In the genomic region with DNA sequence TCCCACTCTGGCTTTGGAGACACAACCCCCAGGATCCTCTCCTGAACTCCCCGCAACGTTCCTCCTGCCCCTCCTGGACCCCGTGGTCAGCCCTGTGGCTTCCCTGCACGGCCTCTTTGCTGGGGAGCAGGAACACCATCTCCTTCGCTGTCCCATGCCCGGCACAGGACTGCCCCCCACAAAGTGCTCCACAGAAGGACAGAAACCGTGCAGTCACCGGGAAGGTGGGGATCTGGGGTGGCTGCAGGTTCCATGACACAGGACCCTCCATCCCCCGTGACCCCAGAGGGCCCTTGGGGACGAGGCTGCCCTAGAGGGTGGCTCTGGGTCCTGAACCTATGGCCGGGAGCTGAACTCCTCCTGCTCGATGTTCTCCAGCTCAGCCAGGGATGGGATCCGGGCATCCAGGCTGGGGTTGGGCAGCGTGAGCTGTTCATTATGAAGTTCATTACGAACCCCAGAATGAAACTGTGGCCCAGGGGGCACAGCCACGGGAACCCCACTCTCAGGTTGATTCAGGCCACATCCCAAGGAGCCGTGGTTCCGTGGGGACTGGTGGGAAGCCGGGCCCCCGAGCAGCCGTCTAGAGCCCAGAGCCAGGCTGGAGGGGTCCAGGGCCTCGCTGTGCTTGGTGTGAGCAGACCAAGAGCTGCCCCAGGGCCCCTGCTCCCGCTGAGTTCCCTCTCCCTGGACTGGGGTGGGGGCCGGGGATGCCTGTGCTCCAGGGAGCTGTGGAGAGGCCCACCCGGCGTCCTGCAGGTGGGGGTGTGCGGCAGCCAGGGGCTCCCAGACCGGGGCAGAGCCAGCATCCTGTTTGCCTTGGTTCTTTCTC, we compare ENCODE assay signal across 18 cellular contexts. TPM values are rescaled to one million over a fixed set of nuclear protein-coding genes. Genes with fewer than 3 reads are reported as not detected.
A peak's percentile ranks its signal among the peaks of the same experiment; 100 is the strongest.
DNase-seq lines count a peak whose midpoint lies in the region; ATAC-seq and TF ChIP-seq lines count a peak whose summit lies in the region.
"Had no signal": no experiment of that assay in that cellular context is flagged by ENCODE, and none has a peak within 500 bp of the region (broad histone marks: within the 10 kb centered on the region; RNA-seq: fewer than 3 reads in every experiment).

No MANE protein-coding gene starts in this region.

- H3K9me3 ChIP-seq in right cardiac atrium (ENCODE audit: control insufficient read depth, low read length) = no peaks in the 10 kb centered on the region
- no peaks in the 10 kb centered on the region for H3K9me3 ChIP-seq in aorta (ENCODE audit: control insufficient read depth, low read length)
- H3K9me3 ChIP-seq: HAP-1 had no signal

- H3K27me3 ChIP-seq in right cardiac atrium (ENCODE audit: control insufficient read depth, insufficient read depth) = no peaks in the 10 kb centered on the region
- H3K27me3 ChIP-seq in aorta (ENCODE audit: control insufficient read depth in 1 of 2, insufficient read depth in 2 of 2, low read length in 1 of 2) = no peaks in the 10 kb centered on the region

- no peak overlapping the region for H3K27ac Mint-ChIP-seq in activated CD8-positive, alpha-beta memory T cell treated with anti-CD3 and anti-CD28 coated beads, Interleukin-2, amount 10 ng/mL, durations not matched to agents 7 days and 5 days
- H3K27ac Mint-ChIP-seq: CD14-positive monocyte had no signal

- H3K4me3 Mint-ChIP-seq in activated CD8-positive, alpha-beta memory T cell treated with anti-CD3 and anti-CD28 coated beads, Interleukin-2, amount 10 ng/mL, durations not matched to agents 7 days and 5 days = no peak overlapping the region
- H3K4me3 Mint-ChIP-seq: CD14-positive monocyte had no signal

- 67% methylated on average over 28 of the region's 28 CpGs for WGBS in right cardiac atrium
- 60 to 66% methylated on average over 27 to 28 of the region's 28 CpGs for WGBS in aorta, 2 donors

- CTCF ChIA-PET in activated CD8-positive, alpha-beta memory T cell treated with anti-CD3 and anti-CD28 coated beads, Interleukin-2, amount 10 ng/mL, durations not matched to agents 7 days and 5 days (lab: Charles Lee) = no interaction called here

- no peaks in the 10 kb centered on the region for H3K4me1 Mint-ChIP-seq in activated CD8-positive, alpha-beta memory T cell treated with anti-CD3 and anti-CD28 coated beads, Interleukin-2, amount 10 ng/mL, durations not matched to agents 7 days and 5 days
- H3K4me1 Mint-ChIP-seq: CD14-positive monocyte had no signal

- no peaks in the 10 kb centered on the region for H3K36me3 Mint-ChIP-seq in activated CD8-positive, alpha-beta memory T cell treated with anti-CD3 and anti-CD28 coated beads, Interleukin-2, amount 10 ng/mL, durations not matched to agents 7 days and 5 days
- H3K36me3 Mint-ChIP-seq: CD14-positive monocyte had no signal

- peaks cover 14% of the 10 kb centered on the region for H3K27me3 Mint-ChIP-seq in activated CD8-positive, alpha-beta memory T cell treated with anti-CD3 and anti-CD28 coated beads, Interleukin-2, amount 10 ng/mL, durations not matched to agents 7 days and 5 days

- no peaks in the 10 kb centered on the region for H3K36me3 ChIP-seq in aorta (ENCODE audit: control insufficient read depth in 1 of 2, insufficient read depth in 2 of 2, low read length in 1 of 2)
- H3K36me3 ChIP-seq: HAP-1 had no signal

- DNase-seq in right cardiac atrium (peak; percentile 5 to 44 (median 13)), cardiac septum (ENCODE audit: low spot score) (no peak), left colon (peak in 1 of 2 donors; percentile 16), aorta (peak; percentile 21 to 57), NCI-H510A (lab: John Stamatoyannopoulos, UW) (no peak)
- DNase-seq in stimulated activated CD4-positive, alpha-beta T cell treated with anti-CD3 and anti-CD28 coated beads, Interleukin-2, amount 100 ng/mL, for 24 hours = no peak
- DNase-seq in activated CD8-positive, alpha-beta memory T cell treated with anti-CD3 and anti-CD28 coated beads, Interleukin-2, amount 10 ng/mL, durations not matched to agents 7 days and 5 days = no peak
- DNase-seq: EL, NCI-H2029, NCI-H2171, NCI-H446, PC-3 had no signal

- no peak for ATAC-seq in right cardiac atrium
- peak; percentile 0 for ATAC-seq in left colon
- no peak for ATAC-seq in aorta (ENCODE audit: low FRiP score)
- no peak for ATAC-seq in activated CD8-positive, alpha-beta memory T cell treated with anti-CD3 and anti-CD28 coated beads, Interleukin-2, amount 10 ng/mL, durations not matched to agents 7 days and 5 days
- ATAC-seq: PC-3 had no signal

- intact Hi-C loops in right cardiac atrium (cut with DNase I) = no loop called here
- intact Hi-C loops in cardiac septum (cut with DNase I) = no loop called here
- intact Hi-C loops in left colon (cut with DNase I, micrococcal nuclease) = no loop called here
- intact Hi-C loops in aorta (cut with DNase I) = no loop called here

- TF ChIP-seq CTCF in VCaP (conservative IDR thresholded peaks at IDR 0.05) = no peak

- no peaks in the 10 kb centered on the region for H3K9me3 Mint-ChIP-seq in activated CD8-positive, alpha-beta memory T cell treated with anti-CD3 and anti-CD28 coated beads, Interleukin-2, amount 10 ng/mL, durations not matched to agents 7 days and 5 days (ENCODE audit: low read depth)
- H3K9me3 Mint-ChIP-seq: CD14-positive monocyte had no signal

- H3K4me1 ChIP-seq in right cardiac atrium (ENCODE audit: control insufficient read depth, insufficient read depth, low read length) = no peaks in the 10 kb centered on the region
- H3K4me1 ChIP-seq in aorta (ENCODE audit: control insufficient read depth in 1 of 2, insufficient read depth in 2 of 2, low read length in 2 of 2) = no peaks in the 10 kb centered on the region
- H3K4me1 ChIP-seq: HAP-1 had no signal

- H3K27ac ChIP-seq in right cardiac atrium (ENCODE audit: low read length) (no peak overlapping the region), VCaP (peak overlapping the region; percentile 26; the same call in 1 of the 2 replicates), aorta (ENCODE audit: low read depth in 1 of 2, low read length in 2 of 2) (no peak overlapping the region)
- H3K27ac ChIP-seq: HL-60, SK-N-MC had no signal

- H3K4me3 ChIP-seq in right cardiac atrium (ENCODE audit: low read length) = no peak overlapping the region
- no peak overlapping the region for H3K4me3 ChIP-seq in aorta (ENCODE audit: low read length in 2 of 2)
- H3K4me3 ChIP-seq: HAP-1, SK-N-MC had no signal

RNA-seq across cellular contexts. Expression of gene SLC6A19, which starts 0.7 kb away (rescaled TPM):
- not detected for total RNA-seq in right cardiac atrium
- not detected for polyA plus RNA-seq in right cardiac atrium
- 0.05 TPM for total RNA-seq in cardiac septum
- total RNA-seq in left colon = 10 to 100 TPM in 1 of 2 donors, 1 to 10 TPM in 1; 5.8 to 72.5 TPM
- under 1 TPM in 1 of 2 donors, not detected in 1; 0.12 TPM for total RNA-seq in aorta
- polyA plus RNA-seq in aorta = 1 to 10 TPM in 1 of 2 donors, not detected in 1; 9.5 TPM
- not detected for total RNA-seq in activated CD8-positive, alpha-beta memory T cell treated with anti-CD3 and anti-CD28 coated beads, Interleukin-2, amount 10 ng/mL, durations not matched to agents 7 days and 5 days
- total RNA-seq: A673, PC-3 had no signal
- polyA plus RNA-seq: CD14-positive monocyte had no signal

RNA-seq across cellular contexts. Expression of gene SLC6A18, which starts 24.5 kb away (rescaled TPM):
- not detected for total RNA-seq in right cardiac atrium
- polyA plus RNA-seq in right cardiac atrium = not detected
- not detected for total RNA-seq in cardiac septum
- under 1 TPM in 1 of 2 donors, not detected in 1; 0.11 TPM for total RNA-seq in left colon
- not detected for total RNA-seq in aorta
- polyA plus RNA-seq in aorta = not detected
- total RNA-seq in activated CD8-positive, alpha-beta memory T cell treated with anti-CD3 and anti-CD28 coated beads, Interleukin-2, amount 10 ng/mL, durations not matched to agents 7 days and 5 days = not detected
- total RNA-seq: A673, PC-3 had no signal
- polyA plus RNA-seq: CD14-positive monocyte had no signal

Comparison
In these comparisons a context has a peak if more than half of its experiments do, and no peak if none do; other contexts are left out.
1. DNase-seq: peak in right cardiac atrium (3 of 3) and aorta (2 of 2); none in cardiac septum (single experiment), NCI-H510A (single experiment), stimulated activated CD4-positive, alpha-beta T cell treated with anti-CD3 and anti-CD28 coated beads, Interleukin-2, amount 100 ng/mL, for 24 hours (0 of 2) and activated CD8-positive, alpha-beta memory T cell treated with anti-CD3 and anti-CD28 coated beads, Interleukin-2, amount 10 ng/mL, durations not matched to agents 7 days and 5 days (single experiment).